ENCODE assay signal across 19 cellular contexts in the genomic region with DNA sequence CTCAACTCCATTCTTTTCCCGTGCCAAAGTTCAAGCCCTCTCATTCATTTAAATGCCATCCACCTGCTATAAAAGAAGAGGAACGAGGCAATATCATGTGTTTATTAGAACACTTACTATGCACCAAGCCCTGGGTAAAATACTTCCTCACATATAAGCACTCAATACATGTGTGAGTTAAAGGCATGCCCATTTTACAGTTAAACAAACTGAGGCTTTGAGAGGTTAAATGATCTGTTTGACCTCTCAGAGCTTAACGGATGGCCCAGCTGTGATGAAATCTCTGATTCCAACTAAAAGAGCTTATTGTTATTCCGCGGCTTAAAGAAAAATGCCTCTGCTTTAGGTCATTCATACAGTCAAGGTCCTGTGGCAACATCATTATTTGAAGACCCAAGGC.
DNase-seq lines count a peak whose midpoint lies in the region; ATAC-seq, FAIRE-seq and TF ChIP-seq lines count a peak whose summit lies in the region.
"Had no signal": no experiment of that assay in that cellular context is flagged by ENCODE, and none has a peak within 500 bp of the region (broad histone marks: within the 10 kb centered on the region; RNA-seq: fewer than 3 reads in every experiment).

No MANE protein-coding gene starts in this region.

- H3K36me3 ChIP-seq in HEK293 (ENCODE audit: control insufficient read depth in 2 of 2, insufficient read depth in 1 of 2, low read length in 2 of 2): no peaks in the 10 kb centered on the region
- H3K36me3 ChIP-seq in astrocyte (ENCODE audit: insufficient read depth, low read length): no peaks in the 10 kb centered on the region
- H3K36me3 ChIP-seq: BLaER1 treated with 17β-estradiol and CSF1 and Interleukin-3, amounts not matched to agents 10 nM and 100 nM had no signal

- H3K9me3 ChIP-seq in HEK293 (ENCODE audit: control insufficient read depth, insufficient read depth, low read depth, low read length) (no peaks in the 10 kb centered on the region), astrocyte (ENCODE audit: insufficient read depth, low read depth, low read length) (no peaks in the 10 kb centered on the region)
- H3K9me3 ChIP-seq: BLaER1 treated with 17β-estradiol and CSF1 and Interleukin-3, amounts not matched to agents 10 nM and 100 nM; Caco-2 had no signal

- CTCF ChIA-PET in HEK293 (lab: Yijun Ruan, JAX): interaction anchor here (1.1 kb wide), 1 partner anchor 75 kb away, joined by 3 read pairs; no protein-coding TSS in a partner anchor

- no peaks in the 10 kb centered on the region for H3K9me3 Mint-ChIP-seq in astrocyte (ENCODE audit: unreplicated experiment)
- H3K9me3 Mint-ChIP-seq: CD8-positive, alpha-beta memory T cell; GM23338; IgD-negative memory B cell had no signal

- H2AFZ ChIP-seq in astrocyte (ENCODE audit: low read depth, low read length): no peak overlapping the region
- H2AFZ ChIP-seq: GM23338 had no signal

- H3K27ac ChIP-seq in HEK293 (ENCODE audit: extremely low read depth, low read depth, low read length): no peak overlapping the region
- no peak overlapping the region for H3K27ac ChIP-seq in astrocyte (ENCODE audit: low read depth, low read length)
- H3K27ac ChIP-seq: BLaER1 treated with 17β-estradiol and CSF1 and Interleukin-3, amounts not matched to agents 10 nM and 100 nM had no signal

- no peaks in the 10 kb centered on the region for H3K27me3 Mint-ChIP-seq in astrocyte (ENCODE audit: low read depth, unreplicated experiment)
- H3K27me3 Mint-ChIP-seq: B cell, IgD-negative memory B cell had no signal

- FAIRE-seq in astrocyte (lab: Jason Lieb, UNC): peak; percentile 41
- FAIRE-seq: D721Med, G401.6, GM12891, GM19239, HTR-8/SVneo had no signal

- DNase-seq in astrocyte (ENCODE audit: low read depth) (no peak), left colon (no peak)
- DNase-seq: Caco-2; CD8-positive, alpha-beta memory T cell; H7; KG1 had no signal

- no peaks in the 10 kb centered on the region for H3K79me2 ChIP-seq in astrocyte (ENCODE audit: insufficient read depth, low read length)

- no peak for TF ChIP-seq CTCF in HEK293 (tag by site-specific recombination; IDR thresholded peaks at IDR 0.05)
- TF ChIP-seq CTCF in astrocyte (IDR thresholded peaks at IDR 0.05; ENCODE audit: insufficient read depth, low read depth, low read length): no peak

- H3K4me2 ChIP-seq in astrocyte (ENCODE audit: low read length): no peak overlapping the region
- H3K4me2 ChIP-seq: BLaER1 treated with 17β-estradiol and CSF1 and Interleukin-3, amounts not matched to agents 10 nM and 100 nM; GM23338 had no signal

- peak; percentile 52 for ATAC-seq in left colon
- no peak for ATAC-seq in GM21723 (IDR thresholded peaks at IDR 0.05; ENCODE audit: unreplicated experiment)
- no peak for ATAC-seq in HG03139 (IDR thresholded peaks at IDR 0.05; ENCODE audit: unreplicated experiment)
- ATAC-seq in GM21381 (IDR thresholded peaks at IDR 0.05; ENCODE audit: unreplicated experiment): no peak
- ATAC-seq: GM23338 had no signal

- peaks cover 2% of the 10 kb centered on the region for H3K27me3 ChIP-seq in astrocyte (ENCODE audit: insufficient read depth, low read length)

- H3K4me1 Mint-ChIP-seq in astrocyte (ENCODE audit: low read depth, unreplicated experiment): peaks cover 26% of the 10 kb centered on the region
- H3K4me1 Mint-ChIP-seq: B cell; CD8-positive, alpha-beta memory T cell; IgD-negative memory B cell had no signal

- H3K4me3 ChIP-seq in HEK293 (ENCODE audit: low read depth, low read length): no peak overlapping the region
- no peak overlapping the region for H3K4me3 ChIP-seq in astrocyte (ENCODE audit: insufficient read depth, low read depth, low read length)
- H3K4me3 ChIP-seq: BLaER1 treated with 17β-estradiol and CSF1 and Interleukin-3, amounts not matched to agents 10 nM and 100 nM; GM23338 had no signal

- POLR2A ChIA-PET in HEK293 (lab: Yijun Ruan, JAX): no interaction called here

- H3K4me1 ChIP-seq in HEK293 (ENCODE audit: control insufficient read depth, insufficient read depth, low read length) (peaks cover 14% of the 10 kb centered on the region), astrocyte (ENCODE audit: insufficient read depth, low read length) (peaks cover 10% of the 10 kb centered on the region)
- H3K4me1 ChIP-seq: Caco-2 had no signal

- no peak overlapping the region for H3K4me3 Mint-ChIP-seq in astrocyte (ENCODE audit: unreplicated experiment)
- H3K4me3 Mint-ChIP-seq: B cell; CD8-positive, alpha-beta memory T cell; GM23338; IgD-negative memory B cell had no signal

- intact Hi-C loops in left colon (cut with DNase I, micrococcal nuclease): no loop called here

- H3K27ac Mint-ChIP-seq in astrocyte (ENCODE audit: unreplicated experiment): no peak overlapping the region
- H3K27ac Mint-ChIP-seq: B cell; CD8-positive, alpha-beta memory T cell; GM23338; IgD-negative memory B cell had no signal

- no peaks in the 10 kb centered on the region for H4K20me1 ChIP-seq in astrocyte (ENCODE audit: insufficient read depth, low read length)

- H3K36me3 Mint-ChIP-seq in astrocyte (ENCODE audit: low read depth, unreplicated experiment): no peaks in the 10 kb centered on the region
- H3K36me3 Mint-ChIP-seq: CD8-positive, alpha-beta memory T cell; IgD-negative memory B cell had no signal

- H3K9ac ChIP-seq in astrocyte (ENCODE audit: low read length): no peak overlapping the region
- H3K9ac ChIP-seq: BLaER1 treated with 17β-estradiol and CSF1 and Interleukin-3, amounts not matched to agents 10 nM and 100 nM had no signal

TF ChIP-seq in HEK293, 187 proteins besides CTCF, POLR2A, EP300 and RAD21:
- TF ChIP-seq ZNF266 (tag by site-specific recombination; IDR thresholded peaks at IDR 0.05; ENCODE audit: low read depth) (no peak), ZNF623 (tag by site-specific recombination; IDR thresholded peaks at IDR 0.05) (peak; percentile 41)
